Comparison of ENCODE assay signal across 8 cellular contexts in the genomic region with DNA sequence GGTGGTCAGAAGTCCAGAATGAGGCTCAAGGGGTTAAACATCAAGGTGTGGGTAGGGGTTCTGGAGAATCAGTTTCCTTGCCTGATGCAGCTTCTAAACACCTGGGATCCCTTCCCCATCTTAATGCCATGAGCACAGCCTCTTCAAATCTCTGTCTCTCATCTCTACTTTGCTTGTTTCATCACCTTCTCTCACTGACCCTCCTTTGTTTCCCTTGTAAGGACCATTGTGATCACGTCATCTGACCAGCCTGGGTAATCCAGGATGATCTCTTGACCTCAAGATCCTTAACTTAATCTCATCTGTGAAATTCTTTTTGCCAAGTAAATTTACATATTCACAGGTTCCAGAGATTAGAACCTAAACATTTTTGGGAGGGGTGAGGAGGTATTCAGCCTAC. TPM values are rescaled to one million over a fixed set of nuclear protein-coding genes. Genes with fewer than 3 reads are reported as not detected.
"Had no signal": no experiment of that assay in that cellular context is flagged by ENCODE, and none has a peak within 500 bp of the region (broad histone marks: within the 10 kb centered on the region; RNA-seq: fewer than 3 reads in every experiment).

No MANE protein-coding gene starts in this region.

RNA-seq across cellular contexts. Expression of a gene that starts 42.1 kb away (rescaled TPM):
- total RNA-seq: kidney, mononuclear cell, natural killer cell, osteocyte, right atrium auricular region, skeletal muscle tissue, tibial nerve had no signal
- polyA plus RNA-seq: smooth muscle cell had no signal
